In genomic region chr14:56855891-56856461, GRCh38 we compare ENCODE assay signal across 10 cellular contexts. TPM values are rescaled to one million over a fixed set of nuclear protein-coding genes. Genes with fewer than 3 reads are reported as not detected.
DNase-seq lines count a peak whose midpoint lies in the region; ATAC-seq and TF ChIP-seq lines count a peak whose summit lies in the region.
"Had no signal": no experiment of that assay in that cellular context is flagged by ENCODE, and none has a peak within 500 bp of the region (broad histone marks: within the 10 kb centered on the region; RNA-seq: fewer than 3 reads in every experiment).

No MANE protein-coding gene starts in this region.

- intact Hi-C loops in left colon (cut with DNase I, micrococcal nuclease): no loop called here
- intact Hi-C loops in posterior vena cava (cut with DNase I): no loop called here

- peak; percentile 77 for DNase-seq in COR-L47 (lab: John Stamatoyannopoulos, UW)
- peak; percentile 59 for DNase-seq in NCI-H1436 treated with DMSO at 0.1 percent for 48 hours (lab: John Stamatoyannopoulos, UW)
- peak; percentile 12 for DNase-seq in SHP77 treated with DMSO at 0.1 percent for 48 hours (lab: John Stamatoyannopoulos, UW)
- DNase-seq in left colon: peak; percentile 64 to 77
- no peak for DNase-seq in activated gamma-delta T cell treated with Interleukin-2 at 50 U/mL for 16 hours
- DNase-seq in posterior vena cava (ENCODE audit: low spot score): no peak
- DNase-seq: activated CD4-positive, alpha-beta T cell treated with anti-CD3 and anti-CD28 coated beads for 1 hour had no signal

- ATAC-seq in left colon (peak; percentile 97), HG02885 (IDR thresholded peaks at IDR 0.05; ENCODE audit: poor library complexity, unreplicated experiment) (no peak), SK-N-SH treated with all-trans-retinoic acid at 6 μM for 48 hours (no peak)

TF ChIP-seq in SK-N-SH treated with all-trans-retinoic acid at 6 μM for 48 hours, 23 proteins besides CTCF, POLR2A, EP300 and RAD21:
- TF ChIP-seq ZNF8 (CRISPR knock-in tag; IDR thresholded peaks at IDR 0.05): no peak
- TF ChIP-seq, protein P1, sequence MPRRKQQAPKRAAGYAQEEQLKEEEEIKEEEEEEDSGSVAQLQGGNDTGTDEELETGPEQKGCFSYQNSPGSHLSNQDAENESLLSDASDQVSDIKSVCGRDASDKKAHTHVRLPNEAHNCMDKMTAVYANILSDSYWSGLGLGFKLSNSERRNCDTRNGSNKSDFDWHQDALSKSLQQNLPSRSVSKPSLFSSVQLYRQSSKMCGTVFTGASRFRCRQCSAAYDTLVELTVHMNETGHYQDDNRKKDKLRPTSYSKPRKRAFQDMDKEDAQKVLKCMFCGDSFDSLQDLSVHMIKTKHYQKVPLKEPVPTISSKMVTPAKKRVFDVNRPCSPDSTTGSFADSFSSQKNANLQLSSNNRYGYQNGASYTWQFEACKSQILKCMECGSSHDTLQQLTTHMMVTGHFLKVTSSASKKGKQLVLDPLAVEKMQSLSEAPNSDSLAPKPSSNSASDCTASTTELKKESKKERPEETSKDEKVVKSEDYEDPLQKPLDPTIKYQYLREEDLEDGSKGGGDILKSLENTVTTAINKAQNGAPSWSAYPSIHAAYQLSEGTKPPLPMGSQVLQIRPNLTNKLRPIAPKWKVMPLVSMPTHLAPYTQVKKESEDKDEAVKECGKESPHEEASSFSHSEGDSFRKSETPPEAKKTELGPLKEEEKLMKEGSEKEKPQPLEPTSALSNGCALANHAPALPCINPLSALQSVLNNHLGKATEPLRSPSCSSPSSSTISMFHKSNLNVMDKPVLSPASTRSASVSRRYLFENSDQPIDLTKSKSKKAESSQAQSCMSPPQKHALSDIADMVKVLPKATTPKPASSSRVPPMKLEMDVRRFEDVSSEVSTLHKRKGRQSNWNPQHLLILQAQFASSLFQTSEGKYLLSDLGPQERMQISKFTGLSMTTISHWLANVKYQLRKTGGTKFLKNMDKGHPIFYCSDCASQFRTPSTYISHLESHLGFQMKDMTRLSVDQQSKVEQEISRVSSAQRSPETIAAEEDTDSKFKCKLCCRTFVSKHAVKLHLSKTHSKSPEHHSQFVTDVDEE (CRISPR knock-in tag; IDR thresholded peaks at IDR 0.05): no peak
- no peak for TF ChIP-seq ISL1 (CRISPR knock-in tag; IDR thresholded peaks at IDR 0.05)
- no peak for TF ChIP-seq GLIS3 (CRISPR knock-in tag; IDR thresholded peaks at IDR 0.05)
- TF ChIP-seq ZFP30 (CRISPR knock-in tag; IDR thresholded peaks at IDR 0.05): no peak
- TF ChIP-seq ARNTL (CRISPR knock-in tag; IDR thresholded peaks at IDR 0.05; ENCODE audit: borderline replicate concordance, low read depth): no peak
- no peak for TF ChIP-seq ZC3H10 (CRISPR knock-in tag; IDR thresholded peaks at IDR 0.05)
- TF ChIP-seq PPARA (CRISPR knock-in tag; IDR thresholded peaks at IDR 0.05; ENCODE audit: borderline replicate concordance): no peak
- no peak for TF ChIP-seq RARB (CRISPR knock-in tag; IDR thresholded peaks at IDR 0.05)
- TF ChIP-seq PATZ1 (CRISPR knock-in tag; IDR thresholded peaks at IDR 0.05; ENCODE audit: borderline replicate concordance): no peak
- no peak for TF ChIP-seq ZNF70 (CRISPR knock-in tag; IDR thresholded peaks at IDR 0.05)
- TF ChIP-seq ESRRG (CRISPR knock-in tag; IDR thresholded peaks at IDR 0.05): no peak
- TF ChIP-seq SNAI2 (CRISPR knock-in tag; IDR thresholded peaks at IDR 0.05): no peak
TF ChIP-seq in SK-N-SH treated with all-trans-retinoic acid at 6 μM for 48 hours: peak in this region for 0.

RNA-seq across cellular contexts. Expression of gene OTX2, which starts 45.7 kb away (rescaled TPM):
- total RNA-seq in left colon (not detected), posterior vena cava (not detected)
- total RNA-seq: dermis microvascular lymphatic vessel endothelial cell had no signal

Comparison
In these comparisons a context has a peak if more than half of its experiments do, and no peak if none do; other contexts are left out.
1. DNase-seq: peak in COR-L47 (single experiment), NCI-H1436 treated with DMSO at 0.1 percent for 48 hours (single experiment), SHP77 treated with DMSO at 0.1 percent for 48 hours (single experiment) and left colon (2 of 2); none in activated gamma-delta T cell treated with Interleukin-2 at 50 U/mL for 16 hours (single experiment) and posterior vena cava (single experiment).